27 cellular contexts compared by ENCODE assay signal in genomic region chr16:2879854-2880508, GRCh38. TPM values are rescaled to one million over a fixed set of nuclear protein-coding genes. Genes with fewer than 3 reads are reported as not detected.
A peak's percentile ranks its signal among the peaks of the same experiment; 100 is the strongest.
DNase-seq lines count a peak whose midpoint lies in the region; ATAC-seq, FAIRE-seq and TF ChIP-seq lines count a peak whose summit lies in the region.
"Had no signal": no experiment of that assay in that cellular context is flagged by ENCODE, and none has a peak within 500 bp of the region (broad histone marks: within the 10 kb centered on the region; RNA-seq: fewer than 3 reads in every experiment).

No MANE protein-coding gene starts in this region.

- H3K27ac Mint-ChIP-seq in natural killer cell, result no peak overlapping the region
- H3K27ac Mint-ChIP-seq in natural killer cell treated with Interleukin-12 subunit alpha and Interleukin-12 subunit beta and Interleukin-15 and Interleukin-18, amount 100 ng/mL, for 72 hours, result no peak overlapping the region
- H3K27ac Mint-ChIP-seq in neural crest cell (ENCODE audit: unreplicated experiment), result no peak overlapping the region

- CTCF ChIA-PET in K562 (lab: Yijun Ruan, JAX; ENCODE audit: low intra/inter-chr PET ratio), result no interaction called here

- H3K4me1 ChIP-seq in K562 (replicated peaks in 1 of 2; ENCODE audit: control insufficient read depth in 2 of 2, insufficient read depth in 2 of 2, low read length in 2 of 2), result peaks cover 0 to 29% of the 10 kb centered on the region in 2 experiments; a peak in 3 of 5 replicates
- H3K4me1 ChIP-seq: BE2C had no signal

- TF ChIP-seq POLR2A in K562 (conservative IDR thresholded peaks at IDR 0.05), result no peak

- no peak overlapping the region for H3K9ac ChIP-seq in K562 (ENCODE audit: insufficient read depth in 1 of 2, low read depth in 2 of 2, low read length in 2 of 2)

- no peak for FAIRE-seq in K562 (lab: Jason Lieb, UNC)
- FAIRE-seq: G401.6, RCC 7860 had no signal

- no peaks in the 10 kb centered on the region for H3K27me3 ChIP-seq in K562 (ENCODE audit: control insufficient read depth in 2 of 2, insufficient read depth in 2 of 2, low read length in 2 of 2)
- H3K27me3 ChIP-seq: BE2C had no signal

- no TSS peak for BruUV-seq in K562 (replicated peaks; lab: Mats Ljungman, UMichigan)

- POLR2A ChIA-PET in K562 (lab: Yijun Ruan, JAX), result interaction anchor here (0.6 to 1.6 kb wide), 3 partner anchors 11 to 27 kb away, joined by 3 to 5 read pairs (median 3); no protein-coding TSS in a partner anchor

- TF ChIP-seq CTCF in natural killer cell (IDR thresholded peaks at IDR 0.05), result no peak
- TF ChIP-seq CTCF in K562 (IDR thresholded peaks at IDR 0.05 in 2 of 3, conservative IDR thresholded peaks at IDR 0.05 in 1 of 3; ENCODE audit: insufficient read depth in 2 of 3, low read depth in 1 of 3, low read length in 3 of 3), result no peak
- no peak for TF ChIP-seq CTCF in neural crest cell (conservative IDR thresholded peaks at IDR 0.05)

- no peak for TF ChIP-seq RAD21 in K562 (CRISPR knock-in tag; conservative IDR thresholded peaks at IDR 0.05 in 1 of 2, IDR thresholded peaks at IDR 0.05 in 1 of 2)

- H3K4me1 Mint-ChIP-seq in natural killer cell, result peaks cover 7 to 18% of the 10 kb centered on the region in 2 donors
- peaks cover 4 to 7% of the 10 kb centered on the region in 2 donors for H3K4me1 Mint-ChIP-seq in natural killer cell treated with Interleukin-12 subunit alpha and Interleukin-12 subunit beta and Interleukin-15 and Interleukin-18, amount 100 ng/mL, for 72 hours (ENCODE audit: low read depth in 2 of 2)
- H3K4me1 Mint-ChIP-seq in neural crest cell, result peaks cover 13% of the 10 kb centered on the region

- no peak overlapping the region for H3K4me2 ChIP-seq in K562 (ENCODE audit: insufficient read depth, low read length)

- peaks cover 6% of the 10 kb centered on the region; the same call in 2 of the 3 replicates for H3K79me2 ChIP-seq in K562 (ENCODE audit: control insufficient read depth, insufficient read depth, low read length)

- H3K27ac ChIP-seq in K562 (ENCODE audit: extremely low read depth, low read depth, low read length), result no peak overlapping the region
- H3K27ac ChIP-seq: HL-60, SK-N-MC had no signal

- peaks cover 6% of the 10 kb centered on the region for H3K9me3 ChIP-seq in K562 (replicated peaks; ENCODE audit: control insufficient read depth, insufficient read depth, low read depth, low read length)
- H3K9me3 ChIP-seq: BE2C had no signal

- no peaks in the 10 kb centered on the region for H3K36me3 Mint-ChIP-seq in natural killer cell
- no peaks in the 10 kb centered on the region for H3K36me3 Mint-ChIP-seq in natural killer cell treated with Interleukin-12 subunit alpha and Interleukin-12 subunit beta and Interleukin-15 and Interleukin-18, amount 100 ng/mL, for 72 hours
- no peaks in the 10 kb centered on the region for H3K36me3 Mint-ChIP-seq in neural crest cell (ENCODE audit: low read depth)
- H3K36me3 Mint-ChIP-seq: IgD-negative memory B cell had no signal

- H3K27me3 Mint-ChIP-seq in natural killer cell (ENCODE audit: low read depth in 2 of 2), result no peaks in the 10 kb centered on the region
- no peaks in the 10 kb centered on the region for H3K27me3 Mint-ChIP-seq in natural killer cell treated with Interleukin-12 subunit alpha and Interleukin-12 subunit beta and Interleukin-15 and Interleukin-18, amount 100 ng/mL, for 72 hours
- peaks cover 36% of the 10 kb centered on the region for H3K27me3 Mint-ChIP-seq in neural crest cell (ENCODE audit: low read depth)
- H3K27me3 Mint-ChIP-seq: IgD-negative memory B cell had no signal

- H3K36me3 ChIP-seq in K562 (ENCODE audit: control insufficient read depth, insufficient read depth, low read length), result no peaks in the 10 kb centered on the region
- H3K36me3 ChIP-seq: BE2C had no signal

- TF ChIP-seq EP300 in K562 (IDR thresholded peaks at IDR 0.05; ENCODE audit: low read length), result no peak

- in situ Hi-C loops in K562 (cut with MboI), result no loop called here

- no peak overlapping the region for H3K4me3 ChIP-seq in K562
- H3K4me3 ChIP-seq: SK-N-MC had no signal

- ATAC-seq in natural killer cell, result no peak
- ATAC-seq in natural killer cell treated with Interleukin-12 subunit alpha and Interleukin-12 subunit beta and Interleukin-15 and Interleukin-18, amount 100 ng/mL, for 72 hours, result no peak
- ATAC-seq in K562, result no peak
- ATAC-seq in HG02938 (IDR thresholded peaks at IDR 0.05; ENCODE audit: unreplicated experiment), result no peak
- ATAC-seq in GM19397 (IDR thresholded peaks at IDR 0.05; ENCODE audit: unreplicated experiment), result no peak

- intact Hi-C loops in natural killer cell (cut with micrococcal nuclease), result loop anchor here (5.0 kb wide), 1 partner anchor 38 kb away; no protein-coding TSS in a partner anchor
- intact Hi-C loops in K562 (cut with micrococcal nuclease), result no loop called here

- no peak for DNase-seq in natural killer cell
- DNase-seq in natural killer cell treated with Interleukin-12 subunit alpha and Interleukin-12 subunit beta and Interleukin-15 and Interleukin-18, amount 100 ng/mL, for 72 hours (ENCODE audit: low spot score), result no peak
- DNase-seq in K562 (ENCODE audit: extremely low read depth in 1 of 4, low spot score in 3 of 4), result no peak
- DNase-seq in neural crest cell (ENCODE audit: low read depth, low spot score), result no peak
- DNase-seq in activated CD4-positive, CD25-positive, alpha-beta regulatory T cell treated with anti-CD3 and anti-CD28 coated beads, Interleukin-2, amount 50 U/mL, for 72 hours, result no peak
- no peak for DNase-seq in NOMO-1 (lab: John Stamatoyannopoulos, UW; ENCODE audit: unreplicated experiment in 2 of 2)
- DNase-seq: 8988T, ACHN, BE2C, GOT3, HCEC 1CT, NCI-H1092, NCI-H1417 treated with DMSO at 0.1 percent for 48 hours, NCI-H187, NCI-H2081 treated with DMSO at 0.1 percent for 48 hours, NCI-H2171, NCI-H226, NCI-H510A, NCI-H69, SIG-M5 had no signal

- H3K4me3 Mint-ChIP-seq in natural killer cell (peak overlapping the region; percentile 25), neural crest cell (peak overlapping the region; percentile 73)
- no peak overlapping the region for H3K4me3 Mint-ChIP-seq in natural killer cell treated with Interleukin-12 subunit alpha and Interleukin-12 subunit beta and Interleukin-15 and Interleukin-18, amount 100 ng/mL, for 72 hours

- WGBS in K562 (ENCODE audit: insufficient coverage, low coverage, missing lambda C conversion rate), result 41% methylated on average over 6 of the region's 6 CpGs

- no peaks in the 10 kb centered on the region for H3K9me3 Mint-ChIP-seq in natural killer cell
- H3K9me3 Mint-ChIP-seq in natural killer cell treated with Interleukin-12 subunit alpha and Interleukin-12 subunit beta and Interleukin-15 and Interleukin-18, amount 100 ng/mL, for 72 hours, result no peaks in the 10 kb centered on the region
- H3K9me3 Mint-ChIP-seq in neural crest cell, result no peaks in the 10 kb centered on the region
- H3K9me3 Mint-ChIP-seq: IgD-negative memory B cell had no signal

- H2AFZ ChIP-seq in K562 (ENCODE audit: low read depth, low read length), result no peak overlapping the region

- H4K20me1 ChIP-seq in K562 (replicated peaks; ENCODE audit: control insufficient read depth, insufficient read depth, low read length), result no peaks in the 10 kb centered on the region

- no peaks in the 10 kb centered on the region for H3K9me1 ChIP-seq in K562 (ENCODE audit: control insufficient read depth, insufficient read depth, low read length)

RNA-seq across cellular contexts. Expression of gene FLYWCH2, which starts 3.0 kb away (rescaled TPM):
- total RNA-seq in natural killer cell (10 to 100 TPM; 12.0 to 12.7 (median 12.6) TPM), K562 (2014; rRNA removed) (55.5 and 69.2 TPM in 2 replicates), K562 (2014; rRNA removed; fragmentation: Illumina TruSeq; extraction: Trizol) (3.5 and 4.8 TPM in 2 replicates), K562 (2015; rRNA removed; fragmentation: Illumina TruSeq; extraction: Trizol) (24.2 and 28.0 TPM in 2 replicates), K562 (2021) (25.4 and 28.4 TPM in 2 replicates), neural crest cell (32.3 and 32.4 TPM in 2 replicates)
- total RNA-seq in natural killer cell treated with Interleukin-12 subunit alpha and Interleukin-12 subunit beta and Interleukin-15 and Interleukin-18, amount 100 ng/mL, for 72 hours, result 10 to 100 TPM; 21.5 to 24.7 TPM
- 2.1 and 5.8 TPM in 2 replicates for total RNA-seq in K562 (2011; cell fraction: chromatin; rRNA removed; ENCODE audit: low replicate concordance)
- 5.5 and 7.5 TPM in 2 replicates for total RNA-seq in K562 (2011; cell fraction: nucleolus; rRNA removed)
- total RNA-seq in K562 (2011; cell fraction: nucleoplasm; rRNA removed), result 3.2 and 5.1 TPM in 2 replicates
- polyA plus RNA-seq in K562 (2011; rRNA removed) (7.6 and 11.4 TPM in 2 replicates), K562 (2014; fragmentation: Illumina TruSeq; extraction: Trizol) (5.8 and 22.3 TPM in 2 replicates), K562 (2014; fragmentation: Nextera tagmentation; extraction: Ambion mirVana) (1 to 10 TPM in 1 of 2 experiments, under 1 TPM in 1; 0.70 to 1.4 TPM), K562 (2014; rRNA removed) (45.7 and 52.6 TPM in 2 replicates)
- polyA plus RNA-seq in K562 (2011; cell fraction: cytosol; rRNA removed), result 18.7 and 38.7 TPM in 2 replicates
- polyA plus RNA-seq in K562 (2011; cell fraction: nucleus; rRNA removed), result 9.2 and 10.8 TPM in 2 replicates
- 21.3 and 30.5 TPM in 2 replicates for polyA plus RNA-seq in K562 (2012)
- polyA minus RNA-seq in K562 (2011; rRNA and poly(A)+ RNA removed), result 0.96 and 1.9 TPM in 2 replicates
- polyA minus RNA-seq in K562 (2011; cell fraction: cytosol; rRNA and poly(A)+ RNA removed), result 8.5 and 10.3 TPM in 2 replicates
- polyA minus RNA-seq in K562 (2011; cell fraction: nucleus; rRNA and poly(A)+ RNA removed), result 2.6 and 4.6 TPM in 2 replicates

RNA-seq across cellular contexts. Expression of gene PRSS22, which starts 22.0 kb away (rescaled TPM):
- total RNA-seq in natural killer cell (1 to 10 TPM; 1.5 to 7.7 (median 3.3) TPM), K562 (2014; rRNA removed) (not detected in 2 replicates), K562 (2014; rRNA removed; fragmentation: Illumina TruSeq; extraction: Trizol) (not detected in 2 replicates), K562 (2015; rRNA removed; fragmentation: Illumina TruSeq; extraction: Trizol) (not detected in 2 replicates), K562 (2021) (not detected in 2 replicates), neural crest cell (not detected in 2 replicates)
- total RNA-seq in natural killer cell treated with Interleukin-12 subunit alpha and Interleukin-12 subunit beta and Interleukin-15 and Interleukin-18, amount 100 ng/mL, for 72 hours, result under 1 TPM; 0.86 TPM
- total RNA-seq in K562 (2011; cell fraction: chromatin; rRNA removed; ENCODE audit: low replicate concordance), result not detected in 2 replicates
- not detected in 2 replicates for total RNA-seq in K562 (2011; cell fraction: nucleolus; rRNA removed)
- total RNA-seq in K562 (2011; cell fraction: nucleoplasm; rRNA removed), result not detected in 2 replicates
- polyA plus RNA-seq in K562 (2011; rRNA removed) (0.13 TPM in 1 of 2 replicates, not detected in the other), K562 (2014; fragmentation: Illumina TruSeq; extraction: Trizol) (not detected in 2 replicates), K562 (2014; fragmentation: Nextera tagmentation; extraction: Ambion mirVana) (not detected), K562 (2014; rRNA removed) (0.42 TPM in 1 of 2 replicates, not detected in the other)
- 0.07 TPM in 1 of 2 replicates, not detected in the other for polyA plus RNA-seq in K562 (2011; cell fraction: cytosol; rRNA removed)
- polyA plus RNA-seq in K562 (2011; cell fraction: nucleus; rRNA removed), result 0.29 and 0.97 TPM in 2 replicates
- polyA plus RNA-seq in K562 (2012), result 0.24 TPM in 1 of 2 replicates, not detected in the other
- not detected in 2 replicates for polyA minus RNA-seq in K562 (2011; rRNA and poly(A)+ RNA removed)
- polyA minus RNA-seq in K562 (2011; cell fraction: cytosol; rRNA and poly(A)+ RNA removed), result not detected in 2 replicates
- not detected in 2 replicates for polyA minus RNA-seq in K562 (2011; cell fraction: nucleus; rRNA and poly(A)+ RNA removed)
- polyA plus RNA-seq: IgD-negative memory B cell had no signal

RNA-seq across cellular contexts. Expression of gene FLYWCH1, which starts 31.8 kb away (rescaled TPM):
- total RNA-seq in natural killer cell (100 to 1,000 TPM in 2 of 3 donors, 10 to 100 TPM in 1; 85.1 to 148 (median 130) TPM), K562 (2014; rRNA removed) (27.0 and 32.8 TPM in 2 replicates), K562 (2014; rRNA removed; fragmentation: Illumina TruSeq; extraction: Trizol) (2.2 and 2.5 TPM in 2 replicates), K562 (2015; rRNA removed; fragmentation: Illumina TruSeq; extraction: Trizol) (10.3 and 11.3 TPM in 2 replicates), K562 (2021) (32.7 and 33.6 TPM in 2 replicates), neural crest cell (26.4 and 26.7 TPM in 2 replicates)
- total RNA-seq in natural killer cell treated with Interleukin-12 subunit alpha and Interleukin-12 subunit beta and Interleukin-15 and Interleukin-18, amount 100 ng/mL, for 72 hours, result 10 to 100 TPM; 66.6 to 85.7 TPM
- 17.5 and 43.7 TPM in 2 replicates for total RNA-seq in K562 (2011; cell fraction: chromatin; rRNA removed; ENCODE audit: low replicate concordance)
- total RNA-seq in K562 (2011; cell fraction: nucleolus; rRNA removed), result 32.5 and 32.6 TPM in 2 replicates
- total RNA-seq in K562 (2011; cell fraction: nucleoplasm; rRNA removed), result 23.0 and 25.4 TPM in 2 replicates
- polyA plus RNA-seq in K562 (2011; rRNA removed) (6.1 and 8.4 TPM in 2 replicates), K562 (2014; fragmentation: Illumina TruSeq; extraction: Trizol) (11.6 and 13.2 TPM in 2 replicates), K562 (2014; fragmentation: Nextera tagmentation; extraction: Ambion mirVana) (under 1 TPM; 0.18 to 0.52 TPM), K562 (2014; rRNA removed) (18.7 and 20.4 TPM in 2 replicates)
- 11.7 and 27.6 TPM in 2 replicates for polyA plus RNA-seq in K562 (2011; cell fraction: cytosol; rRNA removed)
- polyA plus RNA-seq in K562 (2011; cell fraction: nucleus; rRNA removed), result 18.7 and 32.5 TPM in 2 replicates
- 15.4 and 25.6 TPM in 2 replicates for polyA plus RNA-seq in K562 (2012)
- polyA minus RNA-seq in K562 (2011; rRNA and poly(A)+ RNA removed), result 2.1 and 5.8 TPM in 2 replicates
- polyA minus RNA-seq in K562 (2011; cell fraction: cytosol; rRNA and poly(A)+ RNA removed), result 8.8 and 13.6 TPM in 2 replicates
- 10.6 and 11.7 TPM in 2 replicates for polyA minus RNA-seq in K562 (2011; cell fraction: nucleus; rRNA and poly(A)+ RNA removed)

RNA-seq across cellular contexts. Expression of gene ZG16B, which starts 49.9 kb away (rescaled TPM):
- total RNA-seq in natural killer cell (1 to 10 TPM in 2 of 3 donors, under 1 TPM in 1; 0.78 to 1.5 (median 1.1) TPM), K562 (2014; rRNA removed) (0.24 TPM in 1 of 2 replicates, not detected in the other), K562 (2014; rRNA removed; fragmentation: Illumina TruSeq; extraction: Trizol) (not detected in 2 replicates), K562 (2015; rRNA removed; fragmentation: Illumina TruSeq; extraction: Trizol) (0.25 TPM in 1 of 2 replicates, not detected in the other), K562 (2021) (0.35 and 0.40 TPM in 2 replicates), neural crest cell (not detected in 2 replicates)
- 10 to 100 TPM in 1 of 2 donors, 1 to 10 TPM in 1; 3.8 to 22.1 TPM for total RNA-seq in natural killer cell treated with Interleukin-12 subunit alpha and Interleukin-12 subunit beta and Interleukin-15 and Interleukin-18, amount 100 ng/mL, for 72 hours
- 1.4 TPM in 1 of 2 replicates, not detected in the other for total RNA-seq in K562 (2011; cell fraction: chromatin; rRNA removed; ENCODE audit: low replicate concordance)
- 0.83 TPM in 1 of 2 replicates, not detected in the other for total RNA-seq in K562 (2011; cell fraction: nucleolus; rRNA removed)
- total RNA-seq in K562 (2011; cell fraction: nucleoplasm; rRNA removed), result not detected in 2 replicates
- polyA plus RNA-seq in K562 (2011; rRNA removed) (0.43 and 0.58 TPM in 2 replicates), K562 (2014; fragmentation: Illumina TruSeq; extraction: Trizol) (0.40 TPM in 1 of 2 replicates, not detected in the other), K562 (2014; fragmentation: Nextera tagmentation; extraction: Ambion mirVana) (not detected), K562 (2014; rRNA removed) (0.33 and 0.49 TPM in 2 replicates)
- 0.40 and 0.46 TPM in 2 replicates for polyA plus RNA-seq in K562 (2011; cell fraction: cytosol; rRNA removed)
- polyA plus RNA-seq in K562 (2011; cell fraction: nucleus; rRNA removed), result 1.2 and 1.5 TPM in 2 replicates
- 0.87 and 2.6 TPM in 2 replicates for polyA plus RNA-seq in K562 (2012)
- polyA minus RNA-seq in K562 (2011; rRNA and poly(A)+ RNA removed), result 0.45 TPM in 1 of 2 replicates, not detected in the other
- not detected in 2 replicates for polyA minus RNA-seq in K562 (2011; cell fraction: cytosol; rRNA and poly(A)+ RNA removed)
- polyA minus RNA-seq in K562 (2011; cell fraction: nucleus; rRNA and poly(A)+ RNA removed), result 0.56 and 0.67 TPM in 2 replicates
- polyA plus RNA-seq: IgD-negative memory B cell had no signal
